ENCODE assay signal across 1 cellular context in genomic region chr1:229047161-229047840, GRCh38.
TF ChIP-seq lines count a peak whose summit lies in the region.

No MANE protein-coding gene starts in this region.

TF ChIP-seq in H1, 55 proteins besides CTCF, POLR2A, EP300 and RAD21:
- TF ChIP-seq ATF2 (IDR thresholded peaks at IDR 0.05; ENCODE audit: low read length): no peak
- no peak for TF ChIP-seq TEAD4 (IDR thresholded peaks at IDR 0.05; ENCODE audit: low read depth, low read length)
- TF ChIP-seq ASH2L (IDR thresholded peaks at IDR 0.05; ENCODE audit: low read length): no peak
- TF ChIP-seq CBX8 (IDR thresholded peaks at IDR 0.05; ENCODE audit: borderline replicate concordance, low read depth, low read length): no peak
- TF ChIP-seq SIRT6 (IDR thresholded peaks at IDR 0.05; ENCODE audit: low read length): no peak
- no peak for TF ChIP-seq SP1 (IDR thresholded peaks at IDR 0.05; ENCODE audit: low read depth, low read length)
- TF ChIP-seq BRCA1 (IDR thresholded peaks at IDR 0.05; ENCODE audit: low read depth, low read length): no peak
- TF ChIP-seq MAX (IDR thresholded peaks at IDR 0.05): peak; percentile 73
- TF ChIP-seq SRF (IDR thresholded peaks at IDR 0.05; ENCODE audit: low read depth, low read length): no peak
- TF ChIP-seq BCL11A (IDR thresholded peaks at IDR 0.05; ENCODE audit: low read depth in 2 of 2, low read length in 2 of 2): no peak
- TF ChIP-seq E2F6 (IDR thresholded peaks at IDR 0.05): peak; percentile 69; the same call in 1 of the 2 replicates
TF ChIP-seq in H1: peak in this region for 2.
